Comparison of ENCODE assay signal across 22 cellular contexts in genomic region chr17:58227733-58228132, GRCh38. TPM values are rescaled to one million over a fixed set of nuclear protein-coding genes. Genes with fewer than 3 reads are reported as not detected.
"Had no signal": no experiment of that assay in that cellular context is flagged by ENCODE, and none has a peak within 500 bp of the region (broad histone marks: within the 10 kb centered on the region; RNA-seq: fewer than 3 reads in every experiment).

No MANE protein-coding gene starts in this region.

- DNase-seq: Karpas-422, KG1, MG63, NCI-H1092, NCI-H1105 treated with DMSO at 0.1 percent for 48 hours, NCI-H1417 treated with DMSO at 0.1 percent for 48 hours, NCI-H146, NCI-H1694 treated with DMSO at 0.1 percent for 48 hours, NCI-H1930, NCI-H2081, NCI-H2107, NCI-H2227 treated with DMSO at 0.1 percent for 48 hours, NCI-H524, NCI-H526 treated with DMSO at 0.1 percent for 48 hours, NCI-H748 treated with DMSO at 0.1 percent for 48 hours, Right ventricle myocardium superior, RPMI8226, SIG-M5, SK-N-SH, SW 1271 had no signal

RNA-seq across cellular contexts. Expression of gene LPO, which starts 10.7 kb away (rescaled TPM):
- total RNA-seq: Right ventricle myocardium superior, SK-MEL-5 had no signal

RNA-seq across cellular contexts. Expression of gene EPX, which starts 35.2 kb away (rescaled TPM):
- total RNA-seq: NCI-H460, Right ventricle myocardium superior, SK-MEL-5 had no signal

RNA-seq across cellular contexts. Expression of gene MPO, which starts 53.0 kb away (rescaled TPM):
- total RNA-seq: NCI-H460, SK-MEL-5 had no signal
